In genomic region chr3:37905987-37906674, GRCh38 we compare ENCODE assay signal across 8 cellular contexts. TPM values are rescaled to one million over a fixed set of nuclear protein-coding genes. Genes with fewer than 3 reads are reported as not detected.
DNase-seq lines count a peak whose midpoint lies in the region; ATAC-seq and TF ChIP-seq lines count a peak whose summit lies in the region.

No MANE protein-coding gene starts in this region.

- TF ChIP-seq POLR2A in spleen (IDR thresholded peaks at IDR 0.05) (no peak), uterus (IDR thresholded peaks at IDR 0.05) (no peak)

- intact Hi-C loops in left ventricle myocardium superior (cut with micrococcal nuclease) (no loop called here), spleen (cut with DNase I; ENCODE audit: low total_unique reads) (no loop called here), uterus (cut with DNase I; ENCODE audit: low total_unique reads) (no loop called here)

- no peaks in the 10 kb centered on the region for H3K9me3 ChIP-seq in spleen
- no peaks in the 10 kb centered on the region for H3K9me3 ChIP-seq in uterus

- H3K9me3 Mint-ChIP-seq in WTC11, result no peaks in the 10 kb centered on the region

- H3K4me1 ChIP-seq in spleen (peaks cover 10 to 62% (median 30%) of the 10 kb centered on the region in 6 donors), uterus (peaks cover 13 to 16% of the 10 kb centered on the region in 2 donors)

- H3K27me3 Mint-ChIP-seq in WTC11 (ENCODE audit: low read depth), result no peaks in the 10 kb centered on the region

- DNase-seq in HCEC 1CT (peak; percentile 77), WTC11 (ENCODE audit: low spot score) (no peak), left ventricle myocardium superior (no peak), spleen (no peak), uterus (no peak), NCI-H2029 (lab: John Stamatoyannopoulos, UW) (no peak)
- DNase-seq in activated naive CD4-positive, alpha-beta T cell treated with anti-CD3 and anti-CD28 coated beads, Interleukin-2, amount 50 U/mL, for 16 hours, result no peak

- ATAC-seq in WTC11 (peak; percentile 55), left ventricle myocardium superior (peak; percentile 78), HG02678 (IDR thresholded peaks at IDR 0.05; ENCODE audit: unreplicated experiment) (no peak)

- H3K27ac ChIP-seq in spleen (peak overlapping the region in 7 of 8 donors; percentile 31 to 77 (median 52)), uterus (peak overlapping the region in 1 of 2 donors; percentile 68)

- no peaks in the 10 kb centered on the region for H3K36me3 ChIP-seq in spleen
- no peaks in the 10 kb centered on the region for H3K36me3 ChIP-seq in uterus

- peak overlapping the region; percentile 19; the same call in 1 of the 2 replicates for H3K27ac Mint-ChIP-seq in WTC11

- H3K27me3 ChIP-seq in spleen (replicated peaks in 1 of 7) (no peaks in the 10 kb centered on the region), uterus (no peaks in the 10 kb centered on the region)

- 56 to 61% (median 58%) methylated on average over 8 of the region's 8 CpGs for WGBS in spleen, 5 donors

- TF ChIP-seq CTCF in WTC11 (IDR thresholded peaks at IDR 0.05), result no peak
- TF ChIP-seq CTCF in spleen (IDR thresholded peaks at IDR 0.05 in 8 of 11, conservative IDR thresholded peaks at IDR 0.05 in 3 of 11), result no peak
- no peak for TF ChIP-seq CTCF in uterus (IDR thresholded peaks at IDR 0.05)

- H3K4me3 ChIP-seq in spleen (no peak overlapping the region), uterus (no peak overlapping the region)

- POLR2A ChIA-PET in WTC11 (lab: Charles Lee), result no interaction called here

- H3K36me3 Mint-ChIP-seq in WTC11, result no peaks in the 10 kb centered on the region

- H3K4me1 Mint-ChIP-seq in WTC11, result peaks cover 33% of the 10 kb centered on the region

- H3K4me3 Mint-ChIP-seq in WTC11, result no peak overlapping the region

- CTCF ChIA-PET in WTC11 (lab: Charles Lee), result interaction anchor here (2.6 to 2.7 kb wide), 2 partner anchors 62 to 68 kb away, joined by 8 to 12 read pairs; no protein-coding TSS in a partner anchor

TF ChIP-seq in WTC11, 78 proteins besides CTCF, POLR2A, EP300 and RAD21:
- no peak for TF ChIP-seq JAZF1 (CRISPR knock-in tag; IDR thresholded peaks at IDR 0.05)
- TF ChIP-seq, protein P1, sequence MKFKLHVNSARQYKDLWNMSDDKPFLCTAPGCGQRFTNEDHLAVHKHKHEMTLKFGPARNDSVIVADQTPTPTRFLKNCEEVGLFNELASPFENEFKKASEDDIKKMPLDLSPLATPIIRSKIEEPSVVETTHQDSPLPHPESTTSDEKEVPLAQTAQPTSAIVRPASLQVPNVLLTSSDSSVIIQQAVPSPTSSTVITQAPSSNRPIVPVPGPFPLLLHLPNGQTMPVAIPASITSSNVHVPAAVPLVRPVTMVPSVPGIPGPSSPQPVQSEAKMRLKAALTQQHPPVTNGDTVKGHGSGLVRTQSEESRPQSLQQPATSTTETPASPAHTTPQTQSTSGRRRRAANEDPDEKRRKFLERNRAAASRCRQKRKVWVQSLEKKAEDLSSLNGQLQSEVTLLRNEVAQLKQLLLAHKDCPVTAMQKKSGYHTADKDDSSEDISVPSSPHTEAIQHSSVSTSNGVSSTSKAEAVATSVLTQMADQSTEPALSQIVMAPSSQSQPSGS (CRISPR knock-in tag; IDR thresholded peaks at IDR 0.05; ENCODE audit: borderline replicate concordance, low read depth), result no peak
- no peak for TF ChIP-seq ZNF512 (CRISPR knock-in tag; IDR thresholded peaks at IDR 0.05; ENCODE audit: borderline replicate concordance)
- TF ChIP-seq, protein P2, sequence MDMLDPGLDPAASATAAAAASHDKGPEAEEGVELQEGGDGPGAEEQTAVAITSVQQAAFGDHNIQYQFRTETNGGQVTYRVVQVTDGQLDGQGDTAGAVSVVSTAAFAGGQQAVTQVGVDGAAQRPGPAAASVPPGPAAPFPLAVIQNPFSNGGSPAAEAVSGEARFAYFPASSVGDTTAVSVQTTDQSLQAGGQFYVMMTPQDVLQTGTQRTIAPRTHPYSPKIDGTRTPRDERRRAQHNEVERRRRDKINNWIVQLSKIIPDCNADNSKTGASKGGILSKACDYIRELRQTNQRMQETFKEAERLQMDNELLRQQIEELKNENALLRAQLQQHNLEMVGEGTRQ (CRISPR knock-in tag; IDR thresholded peaks at IDR 0.05), result no peak
- TF ChIP-seq ELF4 (CRISPR knock-in tag; IDR thresholded peaks at IDR 0.05; ENCODE audit: low read depth), result no peak
- TF ChIP-seq SOX15 (CRISPR knock-in tag; IDR thresholded peaks at IDR 0.05), result no peak
- no peak for TF ChIP-seq ATF1 (CRISPR knock-in tag; IDR thresholded peaks at IDR 0.05)
- no peak for TF ChIP-seq OVOL2 (CRISPR knock-in tag; IDR thresholded peaks at IDR 0.05; ENCODE audit: borderline replicate concordance)
- no peak for TF ChIP-seq ZNF121 (CRISPR knock-in tag; IDR thresholded peaks at IDR 0.05)
- no peak for TF ChIP-seq NFE2L1 (CRISPR knock-in tag; IDR thresholded peaks at IDR 0.05)
- TF ChIP-seq GTF2I (CRISPR knock-in tag; conservative IDR thresholded peaks at IDR 0.05), result no peak
- TF ChIP-seq NR3C1 (CRISPR knock-in tag; conservative IDR thresholded peaks at IDR 0.05; ENCODE audit: low read depth), result no peak

RNA-seq across cellular contexts. Expression of gene CTDSPL, which starts 44.5 kb away (rescaled TPM):
- total RNA-seq in WTC11 (2021) (28.0 to 41.2 TPM (median 28.6 TPM) in 3 replicates), left ventricle myocardium superior (53.8 TPM), spleen (10 to 100 TPM; 20.8 to 46.0 (median 31.8) TPM), uterus (10 to 100 TPM in 3 of 4 donors, 1 to 10 TPM in 1; 6.4 to 55.9 (median 28.7) TPM)
- 1 to 10 TPM; 3.9 to 8.7 (median 4.6) TPM for polyA plus RNA-seq in spleen
